ENCODE assay signal across 8 cellular contexts in genomic region chr18:48031011-48031480, GRCh38.
DNase-seq lines count a peak whose midpoint lies in the region; ATAC-seq, FAIRE-seq and TF ChIP-seq lines count a peak whose summit lies in the region.

No MANE protein-coding gene starts in this region.

- peak; percentile 84 for DNase-seq in D721Med (ENCODE audit: insufficient read length, low spot score)
- peak; percentile 63 for DNase-seq in HPDE6-E6E7 (ENCODE audit: extremely low spot score)
- peak; percentile 83 for DNase-seq in NCI-H748 (lab: John Stamatoyannopoulos, UW; ENCODE audit: unreplicated experiment)
- peak; percentile 56 to 81 for DNase-seq in T47D (ENCODE audit: low read depth in 1 of 2, low spot score in 1 of 2)
- DNase-seq in kidney tubule cell (ENCODE audit: low spot score): peak; percentile 75
- DNase-seq in urothelium cell line (ENCODE audit: low spot score): peak; percentile 61
- DNase-seq in T-helper 9 cell: no peak

- ATAC-seq in GM18867 (IDR thresholded peaks at IDR 0.05; ENCODE audit: unreplicated experiment): no peak

- in situ Hi-C loops in T47D (cut with HindIII; ENCODE audit: low pct_unique_long_range_greater_than_20kb, low sequenced_read_pairs): no loop called here

- FAIRE-seq in D721Med (lab: Jason Lieb, UNC) (peak; percentile 99), urothelium cell line (lab: Jason Lieb, UNC) (no peak)

- TF ChIP-seq CTCF in D721Med (IDR thresholded peaks at IDR 0.05; ENCODE audit: insufficient read depth, missing control alignments): peak; percentile 69
